ENCODE assay signal across 1 cellular context in the genomic region with DNA sequence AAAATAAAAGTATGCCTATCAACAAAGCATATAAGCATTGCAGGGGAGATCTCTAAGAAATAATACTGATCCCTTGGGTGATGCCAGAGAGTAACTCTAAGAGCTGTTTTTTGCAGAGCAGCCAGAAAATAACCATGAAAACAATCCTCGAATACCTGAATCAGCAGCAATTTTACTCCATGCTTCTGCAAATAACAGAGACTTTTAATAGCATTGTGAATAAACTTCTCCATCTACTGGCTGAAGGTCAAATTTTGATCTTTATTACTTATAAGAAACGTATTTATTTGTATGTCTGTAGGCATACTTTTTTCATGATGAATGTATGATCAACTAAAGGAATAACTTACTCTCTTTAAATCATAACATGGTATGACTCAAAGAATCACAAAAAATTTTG.
A peak's percentile ranks its signal among the peaks of the same experiment; 100 is the strongest.
TF ChIP-seq lines count a peak whose summit lies in the region.

No MANE protein-coding gene starts in this region.

TF ChIP-seq in K562, 482 proteins besides CTCF, POLR2A, EP300 and RAD21:
- TF ChIP-seq, protein P1, sequence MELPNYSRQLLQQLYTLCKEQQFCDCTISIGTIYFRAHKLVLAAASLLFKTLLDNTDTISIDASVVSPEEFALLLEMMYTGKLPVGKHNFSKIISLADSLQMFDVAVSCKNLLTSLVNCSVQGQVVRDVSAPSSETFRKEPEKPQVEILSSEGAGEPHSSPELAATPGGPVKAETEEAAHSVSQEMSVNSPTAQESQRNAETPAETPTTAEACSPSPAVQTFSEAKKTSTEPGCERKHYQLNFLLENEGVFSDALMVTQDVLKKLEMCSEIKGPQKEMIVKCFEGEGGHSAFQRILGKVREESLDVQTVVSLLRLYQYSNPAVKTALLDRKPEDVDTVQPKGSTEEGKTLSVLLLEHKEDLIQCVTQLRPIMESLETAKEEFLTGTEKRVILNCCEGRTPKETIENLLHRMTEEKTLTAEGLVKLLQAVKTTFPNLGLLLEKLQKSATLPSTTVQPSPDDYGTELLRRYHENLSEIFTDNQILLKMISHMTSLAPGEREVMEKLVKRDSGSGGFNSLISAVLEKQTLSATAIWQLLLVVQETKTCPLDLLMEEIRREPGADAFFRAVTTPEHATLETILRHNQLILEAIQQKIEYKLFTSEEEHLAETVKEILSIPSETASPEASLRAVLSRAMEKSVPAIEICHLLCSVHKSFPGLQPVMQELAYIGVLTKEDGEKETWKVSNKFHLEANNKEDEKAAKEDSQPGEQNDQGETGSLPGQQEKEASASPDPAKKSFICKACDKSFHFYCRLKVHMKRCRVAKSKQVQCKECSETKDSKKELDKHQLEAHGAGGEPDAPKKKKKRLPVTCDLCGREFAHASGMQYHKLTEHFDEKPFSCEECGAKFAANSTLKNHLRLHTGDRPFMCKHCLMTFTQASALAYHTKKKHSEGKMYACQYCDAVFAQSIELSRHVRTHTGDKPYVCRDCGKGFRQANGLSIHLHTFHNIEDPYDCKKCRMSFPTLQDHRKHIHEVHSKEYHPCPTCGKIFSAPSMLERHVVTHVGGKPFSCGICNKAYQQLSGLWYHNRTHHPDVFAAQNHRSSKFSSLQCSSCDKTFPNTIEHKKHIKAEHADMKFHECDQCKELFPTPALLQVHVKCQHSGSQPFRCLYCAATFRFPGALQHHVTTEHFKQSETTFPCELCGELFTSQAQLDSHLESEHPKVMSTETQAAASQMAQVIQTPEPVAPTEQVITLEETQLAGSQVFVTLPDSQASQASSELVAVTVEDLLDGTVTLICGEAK (IDR thresholded peaks at IDR 0.05): no peak
- TF ChIP-seq, protein P1 (CRISPR knock-in tag; IDR thresholded peaks at IDR 0.05): no peak
- TF ChIP-seq JUN (IDR thresholded peaks at IDR 0.05; ENCODE audit: borderline replicate concordance, low read depth, low read length) (no peak), JUN (CRISPR knock-in tag; IDR thresholded peaks at IDR 0.05; ENCODE audit: borderline replicate concordance) (no peak), FUS (optimal IDR thresholded peaks at IDR 0.05; ENCODE audit: low read depth, low read length) (no peak), C11orf30 (IDR thresholded peaks at IDR 0.05; ENCODE audit: low read depth) (0 out of 2 replicates have a peak, but pooled peaks have one; percentile 16), KAT7 (CRISPR knock-in tag; IDR thresholded peaks at IDR 0.05; ENCODE audit: borderline replicate concordance) (no peak)
